ENCODE assay signal across 19 cellular contexts in genomic region chr6:29624520-29624961, GRCh38. TPM values are rescaled to one million over a fixed set of nuclear protein-coding genes. Genes with fewer than 3 reads are reported as not detected.
A peak's percentile ranks its signal among the peaks of the same experiment; 100 is the strongest.
DNase-seq lines count a peak whose midpoint lies in the region; ATAC-seq and TF ChIP-seq lines count a peak whose summit lies in the region.
"Had no signal": no experiment of that assay in that cellular context is flagged by ENCODE, and none has a peak within 500 bp of the region (broad histone marks: within the 10 kb centered on the region; RNA-seq: fewer than 3 reads in every experiment).

No MANE protein-coding gene starts in this region.

- peak overlapping the region; percentile 6 for H3K27ac Mint-ChIP-seq in CD4-positive, alpha-beta T cell
- H3K27ac Mint-ChIP-seq in activated CD4-positive, alpha-beta T cell treated with anti-CD3 and anti-CD28 coated beads for 36 hours, result no peak overlapping the region

- H3K36me3 Mint-ChIP-seq in CD4-positive, alpha-beta T cell (ENCODE audit: low read depth), result peaks cover 41% of the 10 kb centered on the region
- peaks cover 16% of the 10 kb centered on the region for H3K36me3 Mint-ChIP-seq in activated CD4-positive, alpha-beta T cell treated with anti-CD3 and anti-CD28 coated beads for 36 hours (ENCODE audit: low read depth)

- CTCF ChIA-PET in CD4-positive, alpha-beta T cell (lab: Charles Lee), result no interaction called here
- CTCF ChIA-PET in activated CD4-positive, alpha-beta T cell treated with anti-CD3 and anti-CD28 coated beads for 36 hours (lab: Charles Lee), result interaction anchor here (0.9 to 9.6 kb wide), 3 partner anchors 11 to 28 kb away, joined by 4 to 84 read pairs (median 4); no protein-coding TSS in a partner anchor

- peak overlapping the region; percentile 35 for H3K4me3 ChIP-seq in SK-N-MC
- peak overlapping the region; percentile 65; the same call in 1 of the 2 replicates for H3K4me3 ChIP-seq in iPS-18c (ENCODE audit: insufficient read depth, low read depth, low read length)
- H3K4me3 ChIP-seq: SJCRH30, upper lobe of left lung had no signal

- no peak for TF ChIP-seq CTCF in CD4-positive, alpha-beta T cell (IDR thresholded peaks at IDR 0.05)

- H3K4me3 Mint-ChIP-seq in CD4-positive, alpha-beta T cell, result no peak overlapping the region
- H3K4me3 Mint-ChIP-seq in activated CD4-positive, alpha-beta T cell treated with anti-CD3 and anti-CD28 coated beads for 36 hours, result no peak overlapping the region

- H3K27me3 ChIP-seq in CD4-positive, alpha-beta T cell (ENCODE audit: control insufficient read depth, insufficient read depth, low read length), result no peaks in the 10 kb centered on the region
- H3K27me3 ChIP-seq: brain microvascular endothelial cell, SJCRH30, upper lobe of left lung had no signal

- POLR2A ChIA-PET in CD4-positive, alpha-beta T cell (lab: Charles Lee), result no interaction called here
- POLR2A ChIA-PET in activated CD4-positive, alpha-beta T cell treated with anti-CD3 and anti-CD28 coated beads for 36 hours (lab: Charles Lee), result no interaction called here

- H3K4me1 Mint-ChIP-seq in CD4-positive, alpha-beta T cell (ENCODE audit: low read depth), result peaks cover 19% of the 10 kb centered on the region
- H3K4me1 Mint-ChIP-seq in activated CD4-positive, alpha-beta T cell treated with anti-CD3 and anti-CD28 coated beads for 36 hours, result peaks cover 12% of the 10 kb centered on the region

- H3K9me3 ChIP-seq in CD4-positive, alpha-beta T cell (ENCODE audit: control insufficient read depth, low read length), result no peaks in the 10 kb centered on the region
- H3K9me3 ChIP-seq in SK-N-MC (ENCODE audit: low read depth, low read length) (no peaks in the 10 kb centered on the region), iPS-18c (ENCODE audit: control insufficient read depth, insufficient read depth, low read length) (no peaks in the 10 kb centered on the region)
- H3K9me3 ChIP-seq: SJCRH30, upper lobe of left lung had no signal

- no peaks in the 10 kb centered on the region for H3K27me3 Mint-ChIP-seq in CD4-positive, alpha-beta T cell
- no peaks in the 10 kb centered on the region for H3K27me3 Mint-ChIP-seq in activated CD4-positive, alpha-beta T cell treated with anti-CD3 and anti-CD28 coated beads for 36 hours

- H3K27ac ChIP-seq in CD4-positive, alpha-beta T cell (ENCODE audit: low read depth, low read length), result no peak overlapping the region
- H3K27ac ChIP-seq in SK-N-MC, result no peak overlapping the region
- H3K27ac ChIP-seq: brain microvascular endothelial cell, SJCRH30, upper lobe of left lung had no signal

- H3K36me3 ChIP-seq in SK-N-MC (ENCODE audit: insufficient read depth, low read length), result peaks cover 24% of the 10 kb centered on the region; the same call in 1 of the 2 replicates
- H3K36me3 ChIP-seq: SJCRH30 had no signal

- H3K9me3 Mint-ChIP-seq in CD4-positive, alpha-beta T cell, result no peaks in the 10 kb centered on the region
- no peaks in the 10 kb centered on the region for H3K9me3 Mint-ChIP-seq in activated CD4-positive, alpha-beta T cell treated with anti-CD3 and anti-CD28 coated beads for 36 hours (ENCODE audit: low read depth)

- intact Hi-C loops in CD4-positive, alpha-beta T cell (cut with DNase I, micrococcal nuclease), result no loop called here
- intact Hi-C loops in activated CD4-positive, alpha-beta T cell treated with anti-CD3 and anti-CD28 coated beads for 36 hours (cut with DNase I, micrococcal nuclease), result no loop called here
- intact Hi-C loops in Right ventricle myocardium superior (cut with DNase I), result no loop called here

- DNase-seq in CD4-positive, alpha-beta T cell, result no peak
- DNase-seq in SK-N-MC (ENCODE audit: low read depth, low spot score) (no peak), activated gamma-delta T cell (lab: John Stamatoyannopoulos, UW) (no peak), Right ventricle myocardium superior (no peak)
- DNase-seq in activated CD4-positive, alpha-beta T cell treated with anti-CD3 and anti-CD28 coated beads for 36 hours, result no peak
- DNase-seq: activated naive CD4-positive, alpha-beta T cell treated with Interleukin-2 at 50 U/mL for 16 hours; brain microvascular endothelial cell; effector memory CD4-positive, alpha-beta T cell; foreskin fibroblast; kidney; NCI-H2107; NK-92 treated with Interleukin-12 subunit alpha and Interleukin-12 subunit beta, amount 100 ng/mL, for 24 hours; SJCRH30; stimulated activated CD4-positive, alpha-beta T cell treated with anti-CD3 and anti-CD28 coated beads, Interleukin-2, amount 100 ng/mL, for 24 hours; upper lobe of left lung had no signal

- no peak for ATAC-seq in CD4-positive, alpha-beta T cell (ENCODE audit: poor library complexity)
- no peak for ATAC-seq in activated CD4-positive, alpha-beta T cell treated with anti-CD3 and anti-CD28 coated beads for 36 hours
- no peak for ATAC-seq in Right ventricle myocardium superior (ENCODE audit: poor library complexity)

- H3K9ac ChIP-seq in SK-N-MC (ENCODE audit: insufficient read length), result no peak overlapping the region

RNA-seq across cellular contexts. Expression of gene GABBR1, which starts 8.4 kb away (rescaled TPM):
- total RNA-seq in CD4-positive, alpha-beta T cell, result 10 to 100 TPM; 78.4 to 79.9 TPM
- 10 to 100 TPM; 25.8 to 35.9 TPM for total RNA-seq in activated CD4-positive, alpha-beta T cell treated with anti-CD3 and anti-CD28 coated beads for 36 hours
- total RNA-seq in Right ventricle myocardium superior, result 18.4 TPM

RNA-seq across cellular contexts. Expression of gene MOG, which starts 32.4 kb away (rescaled TPM):
- not detected for total RNA-seq in CD4-positive, alpha-beta T cell
- not detected for total RNA-seq in activated CD4-positive, alpha-beta T cell treated with anti-CD3 and anti-CD28 coated beads for 36 hours
- total RNA-seq in Right ventricle myocardium superior, result 10.3 TPM
- total RNA-seq: activated CD8-positive, alpha-beta memory T cell treated with anti-CD3 and anti-CD28 coated beads for 36 hours; kidney; M059J; renal cortical epithelial cell; SJCRH30; upper lobe of left lung had no signal

RNA-seq across cellular contexts. Expression of gene OR2H2, which starts 39.6 kb away (rescaled TPM):
- not detected for total RNA-seq in CD4-positive, alpha-beta T cell
- not detected for total RNA-seq in activated CD4-positive, alpha-beta T cell treated with anti-CD3 and anti-CD28 coated beads for 36 hours
- total RNA-seq in Right ventricle myocardium superior, result not detected
- total RNA-seq: activated CD8-positive, alpha-beta memory T cell treated with anti-CD3 and anti-CD28 coated beads for 36 hours; kidney; M059J; renal cortical epithelial cell; SJCRH30; upper lobe of left lung had no signal

RNA-seq across cellular contexts. Expression of gene ZFP57, which starts 56.4 kb away (rescaled TPM):
- total RNA-seq in CD4-positive, alpha-beta T cell, result not detected
- total RNA-seq in activated CD4-positive, alpha-beta T cell treated with anti-CD3 and anti-CD28 coated beads for 36 hours, result not detected
- not detected for total RNA-seq in Right ventricle myocardium superior
- total RNA-seq: SJCRH30 had no signal

Comparison
In these comparisons a context has a peak if more than half of its experiments do, and no peak if none do; other contexts are left out.
1. RNA of gene MOG, which starts 32.4 kb away (total RNA-seq): 10.3 TPM in Right ventricle myocardium superior (single experiment); not detected in CD4-positive, alpha-beta T cell and not detected in activated CD4-positive, alpha-beta T cell treated with anti-CD3 and anti-CD28 coated beads for 36 hours; every median in the first group is over 10 times any median in the second.